13 cellular contexts compared by ENCODE assay signal in genomic region chr14:98137626-98138025, GRCh38.
A peak's percentile ranks its signal among the peaks of the same experiment; 100 is the strongest.
DNase-seq lines count a peak whose midpoint lies in the region; ATAC-seq and TF ChIP-seq lines count a peak whose summit lies in the region.
"Had no signal": no experiment of that assay in that cellular context is flagged by ENCODE, and none has a peak within 500 bp of the region (broad histone marks: within the 10 kb centered on the region; RNA-seq: fewer than 3 reads in every experiment).

No MANE protein-coding gene starts in this region.

- no peak for DNase-seq in activated T-cell treated with anti-CD3 and anti-CD28 coated beads, Interleukin-2, amount 50 U/mL, for 72 hours
- no peak for DNase-seq in activated T-cell treated with anti-CD3 and anti-CD28 coated beads, Interleukin-2, amount 50 U/mL, for 48 hours
- peak; percentile 99 for DNase-seq in NCI-H748 treated with DMSO at 0.1 percent for 48 hours (lab: John Stamatoyannopoulos, UW)
- peak; percentile 60 for DNase-seq in epithelial cell of esophagus (ENCODE audit: low read depth)
- no peak for DNase-seq in stimulated activated effector memory CD8-positive, alpha-beta T cell treated with anti-CD3 and anti-CD28 coated beads, Interleukin-12 subunit alpha, Interleukin-12 subunit beta, amount 100 ng/mL, for 72 hours (ENCODE audit: low spot score in 2 of 2)
- DNase-seq in MM.1S = no peak
- DNase-seq: adrenal gland, dorsolateral prefrontal cortex, ovary had no signal

- no peak overlapping the region for H3K27ac ChIP-seq in MM.1S (ENCODE audit: low read length)
- H3K27ac ChIP-seq: adrenal gland, BLaER1, dorsolateral prefrontal cortex, HL-60, ovary had no signal

- H3K4me3 Mint-ChIP-seq in activated T-cell treated with anti-CD3 and anti-CD28 coated beads, Interleukin-2, amount 50 U/mL, for 72 hours = peak overlapping the region; percentile 84 to 96
- peak overlapping the region; percentile 40 for H3K4me3 Mint-ChIP-seq in stimulated activated effector memory CD8-positive, alpha-beta T cell treated with anti-CD3 and anti-CD28 coated beads, Interleukin-12 subunit alpha, Interleukin-12 subunit beta, amount 100 ng/mL, for 72 hours

- H3F3A ChIP-seq in MM.1S (ENCODE audit: insufficient read depth, low read length) = no peaks in the 10 kb centered on the region

- H3K4me3 ChIP-seq in epithelial cell of esophagus (ENCODE audit: low read length) = no peak overlapping the region
- H3K4me3 ChIP-seq in MM.1S (ENCODE audit: low read length) = no peak overlapping the region
- H3K4me3 ChIP-seq: adrenal gland, BLaER1, dorsolateral prefrontal cortex, ovary had no signal

- H3K9ac ChIP-seq in MM.1S (ENCODE audit: low read length) = no peak overlapping the region
- H3K9ac ChIP-seq: BLaER1 had no signal

- H3K9me2 ChIP-seq in MM.1S (replicated peaks; ENCODE audit: insufficient read depth, low read length) = no peaks in the 10 kb centered on the region

- H3K9me3 ChIP-seq in MM.1S (replicated peaks; ENCODE audit: insufficient read depth, low read length) = no peaks in the 10 kb centered on the region
- H3K9me3 ChIP-seq: adrenal gland, BLaER1, ovary had no signal

- H3K27me3 Mint-ChIP-seq in activated T-cell treated with anti-CD3 and anti-CD28 coated beads, Interleukin-2, amount 50 U/mL, for 72 hours (ENCODE audit: low read depth) = no peaks in the 10 kb centered on the region

- H2AFZ ChIP-seq in MM.1S (ENCODE audit: low read length) = no peak overlapping the region

- no peak for ATAC-seq in activated T-cell treated with anti-CD3 and anti-CD28 coated beads, Interleukin-2, amount 50 U/mL, for 72 hours (replicated peaks in 1 of 2)
- no peak for ATAC-seq in stimulated activated effector memory CD8-positive, alpha-beta T cell treated with anti-CD3 and anti-CD28 coated beads, Interleukin-12 subunit alpha, Interleukin-12 subunit beta, amount 100 ng/mL, for 72 hours
- ATAC-seq in HG03521 (IDR thresholded peaks at IDR 0.05; ENCODE audit: unreplicated experiment) (no peak), GM19023 (IDR thresholded peaks at IDR 0.05; ENCODE audit: unreplicated experiment) (no peak)

- TF ChIP-seq CTCF in epithelial cell of esophagus (IDR thresholded peaks at IDR 0.05; ENCODE audit: insufficient read depth, low read depth, low read length, missing control alignments) (no peak), MM.1S (IDR thresholded peaks at IDR 0.05; ENCODE audit: low read length) (no peak)

- H3K27me3 ChIP-seq in MM.1S (replicated peaks; ENCODE audit: insufficient read depth, low read length) = no peaks in the 10 kb centered on the region
- H3K27me3 ChIP-seq: BLaER1, ovary had no signal

- H3K36me3 ChIP-seq in MM.1S (replicated peaks; ENCODE audit: insufficient read depth, low read length) = no peaks in the 10 kb centered on the region
- H3K36me3 ChIP-seq: adrenal gland, BLaER1, ovary had no signal

- H3K4me1 Mint-ChIP-seq in activated T-cell treated with anti-CD3 and anti-CD28 coated beads, Interleukin-2, amount 50 U/mL, for 72 hours (ENCODE audit: low read depth) = peaks cover 90% of the 10 kb centered on the region
- H3K4me1 Mint-ChIP-seq in stimulated activated effector memory CD8-positive, alpha-beta T cell treated with anti-CD3 and anti-CD28 coated beads, Interleukin-12 subunit alpha, Interleukin-12 subunit beta, amount 100 ng/mL, for 72 hours = peaks cover 58% of the 10 kb centered on the region

- H3K9me3 Mint-ChIP-seq in activated T-cell treated with anti-CD3 and anti-CD28 coated beads, Interleukin-2, amount 50 U/mL, for 72 hours = no peaks in the 10 kb centered on the region
- H3K9me3 Mint-ChIP-seq in stimulated activated effector memory CD8-positive, alpha-beta T cell treated with anti-CD3 and anti-CD28 coated beads, Interleukin-12 subunit alpha, Interleukin-12 subunit beta, amount 100 ng/mL, for 72 hours = no peaks in the 10 kb centered on the region

- no peaks in the 10 kb centered on the region for H3K36me3 Mint-ChIP-seq in activated T-cell treated with anti-CD3 and anti-CD28 coated beads, Interleukin-2, amount 50 U/mL, for 72 hours (ENCODE audit: insufficient read depth in 2 of 2)
- no peaks in the 10 kb centered on the region for H3K36me3 Mint-ChIP-seq in stimulated activated effector memory CD8-positive, alpha-beta T cell treated with anti-CD3 and anti-CD28 coated beads, Interleukin-12 subunit alpha, Interleukin-12 subunit beta, amount 100 ng/mL, for 72 hours

- no peaks in the 10 kb centered on the region for H4K20me1 ChIP-seq in MM.1S (ENCODE audit: insufficient read depth, low read length)
- H4K20me1 ChIP-seq: BLaER1 had no signal

- no peaks in the 10 kb centered on the region for H3K79me2 ChIP-seq in MM.1S (ENCODE audit: low read length)

- peaks cover 8% of the 10 kb centered on the region for H3K4me1 ChIP-seq in MM.1S (ENCODE audit: low read length)
- H3K4me1 ChIP-seq: adrenal gland had no signal

- H3K27ac Mint-ChIP-seq in activated T-cell treated with anti-CD3 and anti-CD28 coated beads, Interleukin-2, amount 50 U/mL, for 72 hours = peak overlapping the region; percentile 100
- peak overlapping the region; percentile 57 for H3K27ac Mint-ChIP-seq in stimulated activated effector memory CD8-positive, alpha-beta T cell treated with anti-CD3 and anti-CD28 coated beads, Interleukin-12 subunit alpha, Interleukin-12 subunit beta, amount 100 ng/mL, for 72 hours

- H3K4me2 ChIP-seq in MM.1S (ENCODE audit: low read depth, low read length) = no peak overlapping the region
- H3K4me2 ChIP-seq: BLaER1 had no signal

Comparison
In these comparisons a context has a peak if more than half of its experiments do, and no peak if none do; other contexts are left out.
1. DNase-seq: peak in NCI-H748 treated with DMSO at 0.1 percent for 48 hours (single experiment) and epithelial cell of esophagus (single experiment); none in activated T-cell treated with anti-CD3 and anti-CD28 coated beads, Interleukin-2, amount 50 U/mL, for 72 hours (0 of 2), activated T-cell treated with anti-CD3 and anti-CD28 coated beads, Interleukin-2, amount 50 U/mL, for 48 hours (0 of 2), stimulated activated effector memory CD8-positive, alpha-beta T cell treated with anti-CD3 and anti-CD28 coated beads, Interleukin-12 subunit alpha, Interleukin-12 subunit beta, amount 100 ng/mL, for 72 hours (0 of 2) and MM.1S (single experiment).